In the genomic region with DNA sequence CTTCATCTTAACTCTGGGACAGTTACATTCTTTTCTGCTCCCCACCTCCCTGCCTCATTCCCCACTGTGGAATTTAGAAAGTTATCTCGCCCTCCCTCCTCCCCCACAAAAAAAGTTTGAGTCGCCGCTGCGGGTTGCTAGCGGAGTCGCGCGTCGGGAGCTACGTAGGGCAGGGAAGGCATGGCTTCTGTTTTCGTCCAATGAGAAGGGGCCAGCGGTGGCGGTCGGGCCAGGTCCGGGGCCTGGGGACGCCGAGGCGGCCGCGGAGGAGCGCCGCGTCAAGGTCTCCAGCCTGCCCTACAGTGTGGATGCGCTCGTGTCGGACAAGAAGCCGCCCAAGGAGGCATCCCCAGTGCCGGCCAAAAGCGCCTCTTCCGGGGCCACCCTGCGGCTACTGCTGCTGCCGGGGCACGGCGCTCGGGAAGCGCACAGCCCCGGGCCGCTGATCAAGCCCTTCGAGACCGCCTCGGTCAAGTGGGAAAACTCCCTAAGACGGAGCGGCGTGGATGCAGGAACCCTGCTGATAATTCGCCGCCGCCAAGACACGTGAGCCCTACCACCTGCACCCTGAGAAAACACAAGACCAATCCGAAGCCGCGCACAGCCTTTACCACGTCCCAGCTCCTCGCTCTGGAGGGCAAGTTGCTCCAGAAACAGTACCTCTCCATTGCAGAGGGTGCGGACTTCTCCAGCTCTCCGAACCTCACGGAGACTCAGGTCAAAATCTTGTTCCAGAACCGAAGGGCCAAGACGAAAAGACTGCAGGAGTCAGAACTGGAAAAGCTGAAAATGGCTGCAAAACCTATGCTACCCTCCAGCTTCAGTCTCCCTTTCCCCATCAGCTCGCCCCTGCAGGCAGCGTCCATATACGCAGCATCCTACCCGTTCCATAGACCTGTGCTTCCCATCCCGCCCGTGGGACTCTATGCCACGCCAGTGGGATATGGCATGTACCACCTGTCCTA, we compare ENCODE assay signal across 1 cellular context.
TF ChIP-seq lines count a peak whose summit lies in the region.

No MANE protein-coding gene starts in this region.

TF ChIP-seq in HepG2, 621 proteins besides CTCF, POLR2A, EP300 and RAD21:
- TF ChIP-seq UBTF (CRISPR knock-in tag; IDR thresholded peaks at IDR 0.05) (peak; percentile 54; the same call in 1 of the 2 replicates), SIN3B (IDR thresholded peaks at IDR 0.05; ENCODE audit: low read length) (no peak), ZNF776 (CRISPR knock-in tag; IDR thresholded peaks at IDR 0.05) (0 out of 2 replicates have a peak, but pooled peaks have one; percentile 44), ZFYVE20 (CRISPR knock-in tag; IDR thresholded peaks at IDR 0.05; ENCODE audit: borderline replicate concordance, low read depth) (0 out of 2 replicates have a peak, but pooled peaks have one; percentile 56), ZNF674 (CRISPR knock-in tag; IDR thresholded peaks at IDR 0.05; ENCODE audit: low read depth) (no peak), ZNF83 (CRISPR knock-in tag; IDR thresholded peaks at IDR 0.05; ENCODE audit: borderline replicate concordance) (no peak), ZNF691 (CRISPR knock-in tag; IDR thresholded peaks at IDR 0.05; ENCODE audit: borderline replicate concordance, low read depth) (no peak), ZNF777 (CRISPR knock-in tag; IDR thresholded peaks at IDR 0.05) (peak; percentile 34; the same call in 1 of the 2 replicates), HMG20A (CRISPR knock-in tag; IDR thresholded peaks at IDR 0.05; ENCODE audit: borderline replicate concordance) (no peak), KDM5B (CRISPR knock-in tag; IDR thresholded peaks at IDR 0.05; ENCODE audit: borderline replicate concordance) (peak; percentile 66; the same call in 1 of the 2 replicates), SIX4 (CRISPR knock-in tag; IDR thresholded peaks at IDR 0.05) (no peak), REXO4 (CRISPR knock-in tag; IDR thresholded peaks at IDR 0.05; ENCODE audit: borderline replicate concordance) (no peak), MTA1 (CRISPR knock-in tag; IDR thresholded peaks at IDR 0.05; ENCODE audit: borderline replicate concordance) (no peak), GATAD2A (CRISPR knock-in tag; IDR thresholded peaks at IDR 0.05) (no peak), FOXJ3 (CRISPR knock-in tag; IDR thresholded peaks at IDR 0.05; ENCODE audit: borderline replicate concordance) (no peak), ZNF572 (CRISPR knock-in tag; IDR thresholded peaks at IDR 0.05) (no peak), EZH2 (conservative IDR thresholded peaks at IDR 0.05; ENCODE audit: low read depth, low read length) (peak; percentile 82; the same call in 1 of the 2 replicates), IRX3 (CRISPR knock-in tag; IDR thresholded peaks at IDR 0.05; ENCODE audit: borderline replicate concordance, low read depth) (no peak), HNRNPLL (IDR thresholded peaks at IDR 0.05; ENCODE audit: low read depth, low read length, poor library complexity, severe bottlenecking) (peak; percentile 47), PHF8 (CRISPR knock-in tag; IDR thresholded peaks at IDR 0.05) (peak; percentile 21; the same call in 1 of the 2 replicates), DMAP1 (CRISPR knock-in tag; IDR thresholded peaks at IDR 0.05) (no peak), ZNF143 (CRISPR knock-in tag; IDR thresholded peaks at IDR 0.05) (no peak), ZNF800 (CRISPR knock-in tag; IDR thresholded peaks at IDR 0.05) (peak; percentile 91), GABPB1 (CRISPR knock-in tag; IDR thresholded peaks at IDR 0.05) (peak; percentile 44; the same call in 1 of the 2 replicates), ZFY (CRISPR knock-in tag; IDR thresholded peaks at IDR 0.05) (0 out of 2 replicates have a peak, but pooled peaks have one; percentile 19)
- TF ChIP-seq, protein P1, sequence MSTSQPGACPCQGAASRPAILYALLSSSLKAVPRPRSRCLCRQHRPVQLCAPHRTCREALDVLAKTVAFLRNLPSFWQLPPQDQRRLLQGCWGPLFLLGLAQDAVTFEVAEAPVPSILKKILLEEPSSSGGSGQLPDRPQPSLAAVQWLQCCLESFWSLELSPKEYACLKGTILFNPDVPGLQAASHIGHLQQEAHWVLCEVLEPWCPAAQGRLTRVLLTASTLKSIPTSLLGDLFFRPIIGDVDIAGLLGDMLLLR (CRISPR knock-in tag; IDR thresholded peaks at IDR 0.05) = no peak
- TF ChIP-seq, protein P2, sequence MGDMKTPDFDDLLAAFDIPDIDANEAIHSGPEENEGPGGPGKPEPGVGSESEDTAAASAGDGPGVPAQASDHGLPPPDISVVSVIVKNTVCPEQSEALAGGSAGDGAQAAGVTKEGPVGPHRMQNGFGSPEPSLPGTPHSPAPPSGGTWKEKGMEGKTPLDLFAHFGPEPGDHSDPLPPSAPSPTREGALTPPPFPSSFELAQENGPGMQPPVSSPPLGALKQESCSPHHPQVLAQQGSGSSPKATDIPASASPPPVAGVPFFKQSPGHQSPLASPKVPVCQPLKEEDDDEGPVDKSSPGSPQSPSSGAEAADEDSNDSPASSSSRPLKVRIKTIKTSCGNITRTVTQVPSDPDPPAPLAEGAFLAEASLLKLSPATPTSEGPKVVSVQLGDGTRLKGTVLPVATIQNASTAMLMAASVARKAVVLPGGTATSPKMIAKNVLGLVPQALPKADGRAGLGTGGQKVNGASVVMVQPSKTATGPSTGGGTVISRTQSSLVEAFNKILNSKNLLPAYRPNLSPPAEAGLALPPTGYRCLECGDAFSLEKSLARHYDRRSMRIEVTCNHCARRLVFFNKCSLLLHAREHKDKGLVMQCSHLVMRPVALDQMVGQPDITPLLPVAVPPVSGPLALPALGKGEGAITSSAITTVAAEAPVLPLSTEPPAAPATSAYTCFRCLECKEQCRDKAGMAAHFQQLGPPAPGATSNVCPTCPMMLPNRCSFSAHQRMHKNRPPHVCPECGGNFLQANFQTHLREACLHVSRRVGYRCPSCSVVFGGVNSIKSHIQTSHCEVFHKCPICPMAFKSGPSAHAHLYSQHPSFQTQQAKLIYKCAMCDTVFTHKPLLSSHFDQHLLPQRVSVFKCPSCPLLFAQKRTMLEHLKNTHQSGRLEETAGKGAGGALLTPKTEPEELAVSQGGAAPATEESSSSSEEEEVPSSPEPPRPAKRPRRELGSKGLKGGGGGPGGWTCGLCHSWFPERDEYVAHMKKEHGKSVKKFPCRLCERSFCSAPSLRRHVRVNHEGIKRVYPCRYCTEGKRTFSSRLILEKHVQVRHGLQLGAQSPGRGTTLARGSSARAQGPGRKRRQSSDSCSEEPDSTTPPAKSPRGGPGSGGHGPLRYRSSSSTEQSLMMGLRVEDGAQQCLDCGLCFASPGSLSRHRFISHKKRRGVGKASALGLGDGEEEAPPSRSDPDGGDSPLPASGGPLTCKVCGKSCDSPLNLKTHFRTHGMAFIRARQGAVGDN (CRISPR knock-in tag; IDR thresholded peaks at IDR 0.05) = peak; percentile 57
- TF ChIP-seq, protein P3, sequence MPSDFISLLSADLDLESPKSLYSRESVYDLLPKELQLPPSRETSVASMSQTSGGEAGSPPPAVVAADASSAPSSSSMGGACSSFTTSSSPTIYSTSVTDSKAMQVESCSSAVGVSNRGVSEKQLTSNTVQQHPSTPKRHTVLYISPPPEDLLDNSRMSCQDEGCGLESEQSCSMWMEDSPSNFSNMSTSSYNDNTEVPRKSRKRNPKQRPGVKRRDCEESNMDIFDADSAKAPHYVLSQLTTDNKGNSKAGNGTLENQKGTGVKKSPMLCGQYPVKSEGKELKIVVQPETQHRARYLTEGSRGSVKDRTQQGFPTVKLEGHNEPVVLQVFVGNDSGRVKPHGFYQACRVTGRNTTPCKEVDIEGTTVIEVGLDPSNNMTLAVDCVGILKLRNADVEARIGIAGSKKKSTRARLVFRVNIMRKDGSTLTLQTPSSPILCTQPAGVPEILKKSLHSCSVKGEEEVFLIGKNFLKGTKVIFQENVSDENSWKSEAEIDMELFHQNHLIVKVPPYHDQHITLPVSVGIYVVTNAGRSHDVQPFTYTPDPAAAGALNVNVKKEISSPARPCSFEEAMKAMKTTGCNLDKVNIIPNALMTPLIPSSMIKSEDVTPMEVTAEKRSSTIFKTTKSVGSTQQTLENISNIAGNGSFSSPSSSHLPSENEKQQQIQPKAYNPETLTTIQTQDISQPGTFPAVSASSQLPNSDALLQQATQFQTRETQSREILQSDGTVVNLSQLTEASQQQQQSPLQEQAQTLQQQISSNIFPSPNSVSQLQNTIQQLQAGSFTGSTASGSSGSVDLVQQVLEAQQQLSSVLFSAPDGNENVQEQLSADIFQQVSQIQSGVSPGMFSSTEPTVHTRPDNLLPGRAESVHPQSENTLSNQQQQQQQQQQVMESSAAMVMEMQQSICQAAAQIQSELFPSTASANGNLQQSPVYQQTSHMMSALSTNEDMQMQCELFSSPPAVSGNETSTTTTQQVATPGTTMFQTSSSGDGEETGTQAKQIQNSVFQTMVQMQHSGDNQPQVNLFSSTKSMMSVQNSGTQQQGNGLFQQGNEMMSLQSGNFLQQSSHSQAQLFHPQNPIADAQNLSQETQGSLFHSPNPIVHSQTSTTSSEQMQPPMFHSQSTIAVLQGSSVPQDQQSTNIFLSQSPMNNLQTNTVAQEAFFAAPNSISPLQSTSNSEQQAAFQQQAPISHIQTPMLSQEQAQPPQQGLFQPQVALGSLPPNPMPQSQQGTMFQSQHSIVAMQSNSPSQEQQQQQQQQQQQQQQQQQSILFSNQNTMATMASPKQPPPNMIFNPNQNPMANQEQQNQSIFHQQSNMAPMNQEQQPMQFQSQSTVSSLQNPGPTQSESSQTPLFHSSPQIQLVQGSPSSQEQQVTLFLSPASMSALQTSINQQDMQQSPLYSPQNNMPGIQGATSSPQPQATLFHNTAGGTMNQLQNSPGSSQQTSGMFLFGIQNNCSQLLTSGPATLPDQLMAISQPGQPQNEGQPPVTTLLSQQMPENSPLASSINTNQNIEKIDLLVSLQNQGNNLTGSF (CRISPR knock-in tag; IDR thresholded peaks at IDR 0.05) = no peak
- TF ChIP-seq, protein P4, sequence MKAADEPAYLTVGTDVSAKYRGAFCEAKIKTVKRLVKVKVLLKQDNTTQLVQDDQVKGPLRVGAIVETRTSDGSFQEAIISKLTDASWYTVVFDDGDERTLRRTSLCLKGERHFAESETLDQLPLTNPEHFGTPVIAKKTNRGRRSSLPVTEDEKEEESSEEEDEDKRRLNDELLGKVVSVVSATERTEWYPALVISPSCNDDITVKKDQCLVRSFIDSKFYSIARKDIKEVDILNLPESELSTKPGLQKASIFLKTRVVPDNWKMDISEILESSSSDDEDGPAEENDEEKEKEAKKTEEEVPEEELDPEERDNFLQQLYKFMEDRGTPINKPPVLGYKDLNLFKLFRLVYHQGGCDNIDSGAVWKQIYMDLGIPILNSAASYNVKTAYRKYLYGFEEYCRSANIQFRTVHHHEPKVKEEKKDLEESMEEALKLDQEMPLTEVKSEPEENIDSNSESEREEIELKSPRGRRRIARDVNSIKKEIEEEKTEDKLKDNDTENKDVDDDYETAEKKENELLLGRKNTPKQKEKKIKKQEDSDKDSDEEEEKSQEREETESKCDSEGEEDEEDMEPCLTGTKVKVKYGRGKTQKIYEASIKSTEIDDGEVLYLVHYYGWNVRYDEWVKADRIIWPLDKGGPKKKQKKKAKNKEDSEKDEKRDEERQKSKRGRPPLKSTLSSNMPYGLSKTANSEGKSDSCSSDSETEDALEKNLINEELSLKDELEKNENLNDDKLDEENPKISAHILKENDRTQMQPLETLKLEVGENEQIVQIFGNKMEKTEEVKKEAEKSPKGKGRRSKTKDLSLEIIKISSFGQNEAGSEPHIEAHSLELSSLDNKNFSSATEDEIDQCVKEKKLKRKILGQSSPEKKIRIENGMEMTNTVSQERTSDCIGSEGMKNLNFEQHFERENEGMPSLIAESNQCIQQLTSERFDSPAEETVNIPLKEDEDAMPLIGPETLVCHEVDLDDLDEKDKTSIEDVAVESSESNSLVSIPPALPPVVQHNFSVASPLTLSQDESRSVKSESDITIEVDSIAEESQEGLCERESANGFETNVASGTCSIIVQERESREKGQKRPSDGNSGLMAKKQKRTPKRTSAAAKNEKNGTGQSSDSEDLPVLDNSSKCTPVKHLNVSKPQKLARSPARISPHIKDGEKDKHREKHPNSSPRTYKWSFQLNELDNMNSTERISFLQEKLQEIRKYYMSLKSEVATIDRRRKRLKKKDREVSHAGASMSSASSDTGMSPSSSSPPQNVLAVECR (CRISPR knock-in tag; IDR thresholded peaks at IDR 0.05; ENCODE audit: borderline replicate concordance) = peak; percentile 22; the same call in 1 of the 2 replicates
